14 cellular contexts compared by ENCODE assay signal in the genomic region with DNA sequence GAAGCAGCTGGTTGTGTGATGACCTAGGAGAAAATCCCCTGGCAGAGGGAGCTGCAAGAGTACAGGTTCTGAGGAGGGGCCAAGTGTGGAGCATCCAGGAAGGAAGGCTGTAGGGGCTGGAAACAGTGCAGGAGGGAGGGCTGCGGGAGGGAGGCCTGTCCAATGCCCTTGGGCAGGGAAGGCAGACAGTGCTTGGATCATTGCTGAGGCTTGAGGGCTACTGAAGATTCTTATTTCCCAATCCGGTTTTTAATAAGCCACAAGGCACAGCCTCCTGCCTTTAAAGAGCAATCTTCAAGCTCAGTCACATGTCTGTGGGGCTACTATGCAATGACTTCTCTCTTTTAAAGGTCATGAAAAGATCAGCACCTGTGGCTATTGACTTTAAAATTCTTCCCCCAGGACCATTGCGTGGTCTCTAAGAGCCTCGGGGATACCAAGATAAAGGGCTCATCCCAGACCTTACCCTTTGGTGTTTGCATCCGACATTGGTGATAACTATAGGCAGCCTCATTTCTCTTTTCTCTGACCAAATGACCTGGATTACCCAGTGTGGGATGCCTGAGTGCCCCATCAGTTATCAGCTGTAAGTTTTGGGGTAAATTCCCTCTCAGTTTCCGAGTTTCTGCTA.
DNase-seq lines count a peak whose midpoint lies in the region; ATAC-seq and TF ChIP-seq lines count a peak whose summit lies in the region.
"Had no signal": no experiment of that assay in that cellular context is flagged by ENCODE, and none has a peak within 500 bp of the region (broad histone marks: within the 10 kb centered on the region; RNA-seq: fewer than 3 reads in every experiment).

No MANE protein-coding gene starts in this region.

- peak; percentile 10 for ATAC-seq in sciatic nerve

- no peaks in the 10 kb centered on the region for H3K9me3 ChIP-seq in Peyer's patch
- H3K9me3 ChIP-seq: tibial nerve had no signal

- no peak overlapping the region for H3K27ac ChIP-seq in Peyer's patch
- H3K27ac ChIP-seq: 22Rv1, tibial nerve had no signal

- H3K4me3 ChIP-seq in NB4 (ENCODE audit: low read depth, low read length) (no peak overlapping the region), Peyer's patch (no peak overlapping the region)
- H3K4me3 ChIP-seq: tibial nerve had no signal

- TF ChIP-seq POLR2A in NB4 (IDR thresholded peaks at IDR 0.05; ENCODE audit: extremely low read depth, insufficient read length) (no peak), Peyer's patch (IDR thresholded peaks at IDR 0.05) (no peak)

- DNase-seq in SIG-M5 treated with dmso at 0.1 percent for 504 hours (lab: John Stamatoyannopoulos, UW; ENCODE audit: unreplicated experiment) = peak; percentile 86
- no peak for DNase-seq in SIG-M5 (lab: John Stamatoyannopoulos, UW)
- peak; percentile 73 for DNase-seq in NB4 (ENCODE audit: low read depth)
- no peak for DNase-seq in sciatic nerve (ENCODE audit: low spot score)
- no peak for DNase-seq in stimulated activated naive CD4-positive, alpha-beta T cell treated with Interleukin-2 at 50 U/mL for 16 hours (lab: John Stamatoyannopoulos, UW)
- no peak for DNase-seq in Peyer's patch
- no peak for DNase-seq in iPS-NIHi11 (ENCODE audit: low spot score)
- DNase-seq: activated CD4-positive, alpha-beta T cell treated with anti-CD3 and anti-CD28 coated beads for 1 hour; head of caudate nucleus; NCI-H2029 treated with DMSO at 0.1 percent for 48 hours; occipital lobe had no signal

- H3K27me3 ChIP-seq in Peyer's patch = no peaks in the 10 kb centered on the region
- H3K27me3 ChIP-seq: tibial nerve had no signal

- H3K27me3 Mint-ChIP-seq in dendritic cell treated with granulocyte-macrophage colony-stimulating factor and Interleukin-4, amounts not matched to agents 40 ng/mL and 50 ng/mL, for 4 days = no peaks in the 10 kb centered on the region

- peaks cover 75% of the 10 kb centered on the region for H3K36me3 Mint-ChIP-seq in dendritic cell treated with granulocyte-macrophage colony-stimulating factor and Interleukin-4, amounts not matched to agents 40 ng/mL and 50 ng/mL, for 4 days (ENCODE audit: low read depth)

- H3K4me1 ChIP-seq in Peyer's patch = peaks cover 0 to 6% (median 3%) of the 10 kb centered on the region in 4 donors
- H3K4me1 ChIP-seq: tibial nerve had no signal

- H3K9me3 Mint-ChIP-seq in dendritic cell treated with granulocyte-macrophage colony-stimulating factor and Interleukin-4, amounts not matched to agents 40 ng/mL and 50 ng/mL, for 4 days = no peaks in the 10 kb centered on the region

- H3K4me3 Mint-ChIP-seq in dendritic cell treated with granulocyte-macrophage colony-stimulating factor and Interleukin-4, amounts not matched to agents 40 ng/mL and 50 ng/mL, for 4 days = no peak overlapping the region

- H3K4me1 Mint-ChIP-seq in dendritic cell treated with granulocyte-macrophage colony-stimulating factor and Interleukin-4, amounts not matched to agents 40 ng/mL and 50 ng/mL, for 4 days (ENCODE audit: low read depth) = peaks cover 60% of the 10 kb centered on the region

- TF ChIP-seq CTCF in NB4 (IDR thresholded peaks at IDR 0.05; ENCODE audit: low read depth, low read length) = no peak
- no peak for TF ChIP-seq CTCF in Peyer's patch (IDR thresholded peaks at IDR 0.05)

- intact Hi-C loops in dendritic cell treated with granulocyte-macrophage colony-stimulating factor and Interleukin-4, amounts not matched to agents 40 ng/mL and 50 ng/mL, for 4 days (cut with micrococcal nuclease) = loop anchor here (5.0 kb wide), 2 partner anchors 35 to 115 kb away; no protein-coding TSS in a partner anchor
- intact Hi-C loops in sciatic nerve (cut with DNase I) = no loop called here

- H3K27ac Mint-ChIP-seq in dendritic cell treated with granulocyte-macrophage colony-stimulating factor and Interleukin-4, amounts not matched to agents 40 ng/mL and 50 ng/mL, for 4 days = peak overlapping the region; percentile 89

- H3K36me3 ChIP-seq in Peyer's patch = no peaks in the 10 kb centered on the region
- H3K36me3 ChIP-seq: tibial nerve had no signal

Comparison
In these comparisons a context has a peak if more than half of its experiments do, and no peak if none do; other contexts are left out.
1. DNase-seq: peak in SIG-M5 treated with dmso at 0.1 percent for 504 hours (single experiment) and NB4 (single experiment); none in SIG-M5 (single experiment), sciatic nerve (single experiment), stimulated activated naive CD4-positive, alpha-beta T cell treated with Interleukin-2 at 50 U/mL for 16 hours (single experiment), Peyer's patch (0 of 3) and iPS-NIHi11 (single experiment).